Comparison of ENCODE assay signal across 8 cellular contexts in genomic region chr2:144460981-144461766, GRCh38. TPM values are rescaled to one million over a fixed set of nuclear protein-coding genes. Genes with fewer than 3 reads are reported as not detected.
DNase-seq lines count a peak whose midpoint lies in the region; ATAC-seq and TF ChIP-seq lines count a peak whose summit lies in the region.

No MANE protein-coding gene starts in this region.

- CTCF ChIA-PET in activated naive CD4-positive, alpha-beta T cell treated with anti-CD3 and anti-CD28 coated beads for 36 hours (lab: Charles Lee) = no interaction called here

- H3K9me3 Mint-ChIP-seq in activated naive CD4-positive, alpha-beta T cell treated with anti-CD3 and anti-CD28 coated beads for 36 hours = no peaks in the 10 kb centered on the region

- no peak overlapping the region for H3K4me3 Mint-ChIP-seq in activated naive CD4-positive, alpha-beta T cell treated with anti-CD3 and anti-CD28 coated beads for 36 hours

- H3K9me3 ChIP-seq in BE2C (no peaks in the 10 kb centered on the region), neuron (ENCODE audit: low read length) (no peaks in the 10 kb centered on the region)
- no peaks in the 10 kb centered on the region for H3K9me3 ChIP-seq in effector memory CD4-positive, alpha-beta T cell (ENCODE audit: control insufficient read depth, low read length)

- peaks cover 4% of the 10 kb centered on the region for H3K4me1 Mint-ChIP-seq in activated naive CD4-positive, alpha-beta T cell treated with anti-CD3 and anti-CD28 coated beads for 36 hours (ENCODE audit: low read depth)

- H3K4me3 ChIP-seq in BE2C (ENCODE audit: low read depth, low read length) (peak overlapping the region; percentile 14), foreskin fibroblast (ENCODE audit: low read depth in 1 of 2, low read length in 2 of 2) (no peak overlapping the region), neuron (ENCODE audit: low read length) (peak overlapping the region; percentile 15)
- no peak overlapping the region for H3K4me3 ChIP-seq in effector memory CD4-positive, alpha-beta T cell (ENCODE audit: insufficient read depth, low read depth, low read length, poor library complexity, severe bottlenecking)

- intact Hi-C loops in activated naive CD4-positive, alpha-beta T cell treated with anti-CD3 and anti-CD28 coated beads for 36 hours (cut with micrococcal nuclease) = no loop called here

- DNase-seq in BE2C (peak; percentile 44), foreskin fibroblast (peak; percentile 90 to 94), NCI-H82 (lab: John Stamatoyannopoulos, UW) (no peak)
- DNase-seq in effector memory CD4-positive, alpha-beta T cell = no peak
- DNase-seq in activated naive CD4-positive, alpha-beta T cell treated with anti-CD3 and anti-CD28 coated beads for 36 hours = no peak

- peaks cover 3% of the 10 kb centered on the region for H3K27me3 Mint-ChIP-seq in activated naive CD4-positive, alpha-beta T cell treated with anti-CD3 and anti-CD28 coated beads for 36 hours (ENCODE audit: low read depth)

- peak; percentile 20 for TF ChIP-seq CTCF in BE2C (IDR thresholded peaks at IDR 0.05; ENCODE audit: low read depth, low read length)
- TF ChIP-seq CTCF in foreskin fibroblast (IDR thresholded peaks at IDR 0.05; ENCODE audit: low read depth, low read length) = no peak

- H3K27me3 ChIP-seq in BE2C (no peaks in the 10 kb centered on the region), neuron (ENCODE audit: insufficient read depth, low read length) (no peaks in the 10 kb centered on the region)
- H3K27me3 ChIP-seq in effector memory CD4-positive, alpha-beta T cell (replicated peaks; ENCODE audit: control insufficient read depth, insufficient read depth, low read length, poor library complexity, severe bottlenecking) = no peaks in the 10 kb centered on the region

- no peak overlapping the region for H3K27ac ChIP-seq in effector memory CD4-positive, alpha-beta T cell (ENCODE audit: insufficient read depth, low read length, poor library complexity, severe bottlenecking)

- H3K36me3 ChIP-seq in BE2C (no peaks in the 10 kb centered on the region), neuron (ENCODE audit: insufficient read depth, low read length) (peaks cover 15% of the 10 kb centered on the region)
- H3K36me3 ChIP-seq in effector memory CD4-positive, alpha-beta T cell (ENCODE audit: control insufficient read depth, insufficient read depth, low read length) = no peaks in the 10 kb centered on the region

- H3K27ac Mint-ChIP-seq in activated naive CD4-positive, alpha-beta T cell treated with anti-CD3 and anti-CD28 coated beads for 36 hours = no peak overlapping the region

- H3K4me1 ChIP-seq in BE2C = no peaks in the 10 kb centered on the region; the same call in 1 of the 2 replicates
- peaks cover 56% of the 10 kb centered on the region for H3K4me1 ChIP-seq in neuron (ENCODE audit: insufficient read depth, low read length)
- H3K4me1 ChIP-seq in effector memory CD4-positive, alpha-beta T cell (ENCODE audit: control insufficient read depth, insufficient read depth, low read length, poor library complexity, severe bottlenecking) = no peaks in the 10 kb centered on the region

- peak; percentile 52 for ATAC-seq in SK-N-SH treated with all-trans-retinoic acid at 6 μM for 48 hours
- ATAC-seq in GM18907 (IDR thresholded peaks at IDR 0.05; ENCODE audit: unreplicated experiment) = no peak

- no peak overlapping the region for H2AFZ ChIP-seq in neuron (ENCODE audit: low read depth, low read length)

- H3K36me3 Mint-ChIP-seq in activated naive CD4-positive, alpha-beta T cell treated with anti-CD3 and anti-CD28 coated beads for 36 hours (ENCODE audit: low read depth) = no peaks in the 10 kb centered on the region

TF ChIP-seq in SK-N-SH treated with all-trans-retinoic acid at 6 μM for 48 hours, 23 proteins besides CTCF, POLR2A, EP300 and RAD21:
- TF ChIP-seq ZNF8 (CRISPR knock-in tag; IDR thresholded peaks at IDR 0.05) = no peak; the same call in 1 of the 2 replicates
- peak; percentile 41; the same call in 1 of the 2 replicates for TF ChIP-seq ZFP3 (CRISPR knock-in tag; IDR thresholded peaks at IDR 0.05)

RNA-seq across cellular contexts. Expression of gene ZEB2, which starts 58.7 kb away (rescaled TPM):
- 20.7 TPM for polyA plus RNA-seq in BE2C (2012; ENCODE audit: insufficient read depth, insufficient read length, low read depth)
- total RNA-seq in activated naive CD4-positive, alpha-beta T cell treated with anti-CD3 and anti-CD28 coated beads for 36 hours = 1 to 10 TPM; 4.3 to 4.9 TPM

Comparison
In these comparisons a context has a peak if more than half of its experiments do, and no peak if none do; other contexts are left out.
1. DNase-seq: peak in BE2C (single experiment) and foreskin fibroblast (2 of 2); none in effector memory CD4-positive, alpha-beta T cell (0 of 3), activated naive CD4-positive, alpha-beta T cell treated with anti-CD3 and anti-CD28 coated beads for 36 hours (single experiment) and NCI-H82 (single experiment).
2. H3K4me3 ChIP-seq: peak in BE2C (single experiment) and neuron (single experiment); none in foreskin fibroblast (0 of 2) and effector memory CD4-positive, alpha-beta T cell (single experiment).